Comparison of ENCODE assay signal across 19 cellular contexts in genomic region chr10:59898125-59898835, GRCh38. TPM values are rescaled to one million over a fixed set of nuclear protein-coding genes. Genes with fewer than 3 reads are reported as not detected.
A peak's percentile ranks its signal among the peaks of the same experiment; 100 is the strongest.
DNase-seq lines count a peak whose midpoint lies in the region; ATAC-seq, FAIRE-seq and TF ChIP-seq lines count a peak whose summit lies in the region.
"Had no signal": no experiment of that assay in that cellular context is flagged by ENCODE, and none has a peak within 500 bp of the region (broad histone marks: within the 10 kb centered on the region; RNA-seq: fewer than 3 reads in every experiment).

No MANE protein-coding gene starts in this region.

- H4K20me1 ChIP-seq in IMR-90 (ENCODE audit: insufficient read depth, low read length) (peaks cover 62% of the 10 kb centered on the region), K562 (replicated peaks; ENCODE audit: control insufficient read depth, insufficient read depth, low read length) (no peaks in the 10 kb centered on the region; the same call in 1 of the 2 replicates)

- no peak overlapping the region for H2AK9ac ChIP-seq in IMR-90 (replicated peaks; ENCODE audit: low read depth, low read length, poor library complexity)

- no peak overlapping the region for H3K4me3 ChIP-seq in IMR-90 (ENCODE audit: insufficient read depth, low read depth, low read length)
- no peak overlapping the region for H3K4me3 ChIP-seq in K562
- H3K4me3 ChIP-seq in mesendoderm (ENCODE audit: low read length) = no peak overlapping the region
- H3K4me3 ChIP-seq: adrenal gland, BLaER1, coronary artery, PC-9, stomach had no signal

- H3K79me1 ChIP-seq in IMR-90 (ENCODE audit: low read depth in 1 of 2, low read length in 2 of 2) (peaks cover 23 to 81% of the 10 kb centered on the region in 2 experiments), mesendoderm (ENCODE audit: low read length) (peaks cover 31% of the 10 kb centered on the region)

- H3K18ac ChIP-seq in IMR-90 (ENCODE audit: low read depth, low read length) (no peak overlapping the region), mesendoderm (ENCODE audit: low read length) (no peak overlapping the region)

- peaks cover 79% of the 10 kb centered on the region for H3K4me1 Mint-ChIP-seq in stimulated activated memory B cell treated with anti-CD40 and anti-IgM and Interleukin-4, amounts not matched to agents 10 μg/mL and 1 μg/mL and 100 μg/mL, for 72 hours

- H3K79me2 ChIP-seq in K562 (ENCODE audit: control insufficient read depth, insufficient read depth, low read length) (peaks cover 98% of the 10 kb centered on the region), mesendoderm (ENCODE audit: control insufficient read depth, insufficient read depth, low read length) (peaks cover 75% of the 10 kb centered on the region)

- H3K4me1 ChIP-seq in IMR-90 (ENCODE audit: control insufficient read depth, insufficient read depth, low read length) = peaks cover 14% of the 10 kb centered on the region
- peaks cover 5 to 40% of the 10 kb centered on the region in 2 experiments for H3K4me1 ChIP-seq in K562 (replicated peaks in 1 of 2; ENCODE audit: control insufficient read depth in 2 of 2, insufficient read depth in 2 of 2, low read length in 2 of 2)
- peaks cover 13% of the 10 kb centered on the region for H3K4me1 ChIP-seq in mesendoderm (ENCODE audit: control insufficient read depth, low read depth, low read length)

- H3K23ac ChIP-seq in IMR-90 (ENCODE audit: low read depth, low read length) (no peak overlapping the region; the same call in 1 of the 2 replicates), mesendoderm (ENCODE audit: low read length) (no peak overlapping the region)

- WGBS in IMR-90 (ENCODE audit: extremely low coverage in 2 of 2, insufficient read length in 1 of 2), 2 experiments = no CpG with 5 or more reads among the region's 6 CpGs
- 96% methylated on average over 6 of the region's 6 CpGs for WGBS in K562 (ENCODE audit: insufficient coverage, low coverage, missing lambda C conversion rate)
- no CpG with 5 or more reads among the region's 6 CpGs for WGBS in mesendoderm (ENCODE audit: extremely low coverage, insufficient coverage, low lambda C conversion rate)

- H2BK15ac ChIP-seq in IMR-90 (ENCODE audit: low read depth, low read length) (no peak overlapping the region), mesendoderm (replicated peaks; ENCODE audit: low read depth) (no peak overlapping the region)

- H3K9me3 ChIP-seq in IMR-90 (ENCODE audit: control insufficient read depth, insufficient read depth, low read length) (no peaks in the 10 kb centered on the region), K562 (replicated peaks; ENCODE audit: control insufficient read depth, insufficient read depth, low read depth, low read length) (no peaks in the 10 kb centered on the region)
- H3K9me3 ChIP-seq: adrenal gland, BLaER1, stomach had no signal

- H3K9me1 ChIP-seq in IMR-90 (ENCODE audit: insufficient read depth, low read length) (peaks cover 23% of the 10 kb centered on the region), K562 (ENCODE audit: control insufficient read depth, insufficient read depth, low read length) (no peaks in the 10 kb centered on the region)

- POLR2A ChIA-PET in IMR-90 (lab: Charles Lee; ENCODE audit: unreplicated experiment) = no interaction called here
- POLR2A ChIA-PET in K562 (lab: Yijun Ruan, JAX) = interaction anchor here (0.6 to 1.7 kb wide), 3 partner anchors 8 to 252 kb away, joined by 3 to 4 read pairs (median 3); partner anchors contain the start of gene CCDC6

- no peak for ATAC-seq in IMR-90 (ENCODE audit: low read depth)
- ATAC-seq in K562 = no peak
- ATAC-seq in left colon = peak; percentile 20
- ATAC-seq in stimulated activated memory B cell treated with anti-CD40 and anti-IgM and Interleukin-4, amounts not matched to agents 10 μg/mL and 1 μg/mL and 100 μg/mL, for 72 hours = no peak
- no peak for ATAC-seq in GM19452 (IDR thresholded peaks at IDR 0.05; ENCODE audit: unreplicated experiment)
- ATAC-seq: activated CD8-positive, alpha-beta T cell treated with anti-CD3 and anti-CD28 coated beads, Interleukin-2, amount 10 ng/mL, durations not matched to agents 7 days and 5 days; SK-N-SH treated with all-trans-retinoic acid at 6 μM for 48 hours had no signal

- CTCF ChIA-PET in IMR-90 (lab: Yijun Ruan, JAX) = interaction anchor here (0.6 kb wide), 1 partner anchor 333 kb away, joined by 3 read pairs; no protein-coding TSS in a partner anchor
- CTCF ChIA-PET in K562 (lab: Yijun Ruan, JAX; ENCODE audit: low intra/inter-chr PET ratio) = no interaction called here

- H3K56ac ChIP-seq in IMR-90 (ENCODE audit: extremely low read depth, insufficient read depth, low read length) (no peak overlapping the region), mesendoderm (ENCODE audit: low read length) (no peak overlapping the region)

- peaks cover 31% of the 10 kb centered on the region for H3K36me3 Mint-ChIP-seq in stimulated activated memory B cell treated with anti-CD40 and anti-IgM and Interleukin-4, amounts not matched to agents 10 μg/mL and 1 μg/mL and 100 μg/mL, for 72 hours
- H3K36me3 Mint-ChIP-seq: immature natural killer cell had no signal

- no peak for TF ChIP-seq EP300 in K562 (IDR thresholded peaks at IDR 0.05; ENCODE audit: low read length)

- no peaks in the 10 kb centered on the region; the same call in none of the 2 replicates for H3K36me3 ChIP-seq in IMR-90 (ENCODE audit: control insufficient read depth, insufficient read depth, low read length)
- H3K36me3 ChIP-seq in K562 (ENCODE audit: control insufficient read depth, insufficient read depth, low read length) = peaks cover 24% of the 10 kb centered on the region
- H3K36me3 ChIP-seq in mesendoderm (ENCODE audit: control insufficient read depth, insufficient read depth, low read length) = no peaks in the 10 kb centered on the region
- H3K36me3 ChIP-seq: adrenal gland, stomach had no signal

- H4K8ac ChIP-seq in IMR-90 (ENCODE audit: low read depth in 2 of 2, low read length in 2 of 2) (no peak overlapping the region), mesendoderm (ENCODE audit: low read depth, low read length) (no peak overlapping the region)

- BruUV-seq in IMR-90 (replicated peaks; lab: Mats Ljungman, UMichigan) = no TSS peak
- no TSS peak for BruUV-seq in K562 (replicated peaks; lab: Mats Ljungman, UMichigan)

- no peak overlapping the region for H3K27ac ChIP-seq in IMR-90 (ENCODE audit: insufficient read depth, low read length)
- no peak overlapping the region for H3K27ac ChIP-seq in K562 (ENCODE audit: extremely low read depth, low read depth, low read length)
- no peak overlapping the region for H3K27ac ChIP-seq in mesendoderm (ENCODE audit: low read depth, low read length)
- H3K27ac ChIP-seq: BLaER1, epithelial cell of prostate, PC-9 had no signal

- peak overlapping the region; percentile 40; the same call in 1 of the 2 replicates for H3K4me2 ChIP-seq in IMR-90 (ENCODE audit: low read depth, low read length)
- H3K4me2 ChIP-seq in K562 (ENCODE audit: insufficient read depth, low read length) = no peak overlapping the region
- H3K4me2 ChIP-seq in mesendoderm (ENCODE audit: low read length) = no peak overlapping the region
- H3K4me2 ChIP-seq: BLaER1, PC-9 had no signal

- H2BK20ac ChIP-seq in IMR-90 (ENCODE audit: low read depth, low read length) = no peak overlapping the region

- DNase-seq in IMR-90 = no peak
- no peak for DNase-seq in K562 (ENCODE audit: extremely low read depth in 1 of 4, low spot score in 3 of 4)
- no peak for DNase-seq in left colon
- no peak for DNase-seq in mesendoderm
- DNase-seq in NCI-H2107 (lab: John Stamatoyannopoulos, UW) = no peak
- DNase-seq: activated CD8-positive, alpha-beta T cell treated with anti-CD3 and anti-CD28 coated beads, Interleukin-2, amount 10 ng/mL, durations not matched to agents 7 days and 5 days; adrenal gland; DMS53; immature natural killer cell; NCI-H1092; NCI-H446; PC-9; stomach had no signal

- dilution Hi-C loops in IMR-90 (cut with HindIII; ENCODE audit: low sequenced_read_pairs, unreplicated experiment) = no loop called here

- H3K4me3 Mint-ChIP-seq in stimulated activated memory B cell treated with anti-CD40 and anti-IgM and Interleukin-4, amounts not matched to agents 10 μg/mL and 1 μg/mL and 100 μg/mL, for 72 hours = no peak overlapping the region
- H3K4me3 Mint-ChIP-seq: activated CD8-positive, alpha-beta T cell treated with anti-CD3 and anti-CD28 coated beads, Interleukin-2, amount 10 ng/mL, durations not matched to agents 7 days and 5 days; immature natural killer cell had no signal

- intact Hi-C loops in IMR-90 (cut with micrococcal nuclease) (no loop called here), K562 (cut with micrococcal nuclease) (no loop called here), left colon (cut with DNase I, micrococcal nuclease) (no loop called here)

- H3K27me3 ChIP-seq in IMR-90 (ENCODE audit: control insufficient read depth, insufficient read depth, low read length) (no peaks in the 10 kb centered on the region), K562 (ENCODE audit: control insufficient read depth in 2 of 2, insufficient read depth in 2 of 2, low read length in 2 of 2) (no peaks in the 10 kb centered on the region), mesendoderm (ENCODE audit: insufficient read depth, low read length, poor library complexity) (no peaks in the 10 kb centered on the region)
- H3K27me3 ChIP-seq: adrenal gland, BLaER1, stomach had no signal

- peak overlapping the region; percentile 42 for H3K27ac Mint-ChIP-seq in stimulated activated memory B cell treated with anti-CD40 and anti-IgM and Interleukin-4, amounts not matched to agents 10 μg/mL and 1 μg/mL and 100 μg/mL, for 72 hours
- H3K27ac Mint-ChIP-seq: activated CD8-positive, alpha-beta T cell treated with anti-CD3 and anti-CD28 coated beads, Interleukin-2, amount 10 ng/mL, durations not matched to agents 7 days and 5 days had no signal

- H3K4ac ChIP-seq in IMR-90 (ENCODE audit: low read depth, low read length) (no peak overlapping the region), mesendoderm (ENCODE audit: low read depth, low read length) (no peak overlapping the region)

- H3K9me3 Mint-ChIP-seq in stimulated activated memory B cell treated with anti-CD40 and anti-IgM and Interleukin-4, amounts not matched to agents 10 μg/mL and 1 μg/mL and 100 μg/mL, for 72 hours = no peaks in the 10 kb centered on the region
- H3K9me3 Mint-ChIP-seq: immature natural killer cell had no signal

- no peak for TF ChIP-seq RAD21 in IMR-90 (IDR thresholded peaks at IDR 0.05; ENCODE audit: low read length)
- no peak for TF ChIP-seq RAD21 in K562 (CRISPR knock-in tag; conservative IDR thresholded peaks at IDR 0.05 in 1 of 2, IDR thresholded peaks at IDR 0.05 in 1 of 2)

- no peak overlapping the region for H2AFZ ChIP-seq in IMR-90 (replicated peaks; ENCODE audit: low read length, poor library complexity)
- no peak overlapping the region for H2AFZ ChIP-seq in K562 (ENCODE audit: low read depth, low read length)
- H2AFZ ChIP-seq: PC-9 had no signal

- no peak overlapping the region for H4K91ac ChIP-seq in IMR-90 (ENCODE audit: insufficient read depth, low read depth, low read length)

- no peak overlapping the region for H3K9ac ChIP-seq in IMR-90 (ENCODE audit: low read depth, low read length)
- H3K9ac ChIP-seq in K562 (ENCODE audit: insufficient read depth in 1 of 2, low read depth in 2 of 2, low read length in 2 of 2) = no peak overlapping the region
- no peak overlapping the region for H3K9ac ChIP-seq in mesendoderm (ENCODE audit: low read length)
- H3K9ac ChIP-seq: BLaER1 had no signal

- H2BK120ac ChIP-seq in IMR-90 (ENCODE audit: low read depth, low read length) (no peak overlapping the region), mesendoderm (ENCODE audit: low read depth, low read length) (no peak overlapping the region)

- no peak overlapping the region for H4K5ac ChIP-seq in IMR-90 (ENCODE audit: low read depth, low read length)
- no peak overlapping the region for H4K5ac ChIP-seq in mesendoderm (ENCODE audit: low read length)

- no peak for TF ChIP-seq CTCF in IMR-90 (conservative IDR thresholded peaks at IDR 0.05; ENCODE audit: low read depth, low read length)
- no peak for TF ChIP-seq CTCF in K562 (IDR thresholded peaks at IDR 0.05 in 2 of 3, conservative IDR thresholded peaks at IDR 0.05 in 1 of 3; ENCODE audit: insufficient read depth in 2 of 3, low read depth in 1 of 3, low read length in 3 of 3)

- TF ChIP-seq POLR2A in IMR-90 (IDR thresholded peaks at IDR 0.05; ENCODE audit: low read depth, low read length) = no peak
- TF ChIP-seq POLR2A in K562 (conservative IDR thresholded peaks at IDR 0.05) = no peak

- no peaks in the 10 kb centered on the region for H3K27me3 Mint-ChIP-seq in stimulated activated memory B cell treated with anti-CD40 and anti-IgM and Interleukin-4, amounts not matched to agents 10 μg/mL and 1 μg/mL and 100 μg/mL, for 72 hours

- H2AK5ac ChIP-seq in IMR-90 (ENCODE audit: low read depth, low read length) (no peak overlapping the region), mesendoderm (ENCODE audit: low read length) (no peak overlapping the region)

- in situ Hi-C loops in IMR-90 (cut with MboI; ENCODE audit: low sequenced_read_pairs) = loop anchor here (25.0 kb wide), 1 partner anchor 514 kb away; no protein-coding TSS in a partner anchor
- in situ Hi-C loops in K562 (cut with MboI) = no loop called here

- FAIRE-seq in K562 (lab: Jason Lieb, UNC) = no peak

- H2BK5ac ChIP-seq in IMR-90 (ENCODE audit: low read depth, low read length, poor library complexity, severe bottlenecking) = no peak overlapping the region
- H2BK5ac ChIP-seq in mesendoderm (ENCODE audit: low read length) = no peak overlapping the region

- no peak overlapping the region for H3K14ac ChIP-seq in IMR-90 (replicated peaks; ENCODE audit: low read depth, low read length)

RNA-seq across cellular contexts. Expression of gene CCDC6, which starts 8.1 kb away (rescaled TPM):
- total RNA-seq in IMR-90 (2012; rRNA removed) (30.8 and 44.2 TPM in 2 replicates), K562 (2014; rRNA removed) (13.4 and 15.9 TPM in 2 replicates), K562 (2014; rRNA removed; fragmentation: Illumina TruSeq; extraction: Trizol) (22.6 and 24.1 TPM in 2 replicates), K562 (2015; rRNA removed; fragmentation: Illumina TruSeq; extraction: Trizol) (20.6 and 20.9 TPM in 2 replicates), K562 (2021) (41.0 and 42.4 TPM in 2 replicates), left colon (10 to 100 TPM; 54.9 to 60.7 TPM)
- polyA plus RNA-seq in IMR-90 (2012; rRNA removed) (18.1 and 21.8 TPM in 2 replicates), K562 (2011; rRNA removed) (21.9 and 23.4 TPM in 2 replicates), K562 (2014; fragmentation: Illumina TruSeq; extraction: Trizol) (22.7 and 27.8 TPM in 2 replicates), K562 (2014; fragmentation: Nextera tagmentation; extraction: Ambion mirVana) (10 to 100 TPM; 10.4 to 12.7 TPM), K562 (2014; rRNA removed) (16.0 and 18.4 TPM in 2 replicates)
- polyA plus RNA-seq in IMR-90 (2012; cell fraction: cytosol; rRNA removed) = 6.1 and 9.9 TPM in 2 replicates
- 6.3 and 15.2 TPM in 2 replicates for polyA plus RNA-seq in IMR-90 (2012; cell fraction: nucleus; rRNA removed; ENCODE audit: low replicate concordance)
- total RNA-seq in K562 (2011; cell fraction: chromatin; rRNA removed; ENCODE audit: low replicate concordance) = 10.1 and 39.9 TPM in 2 replicates
- 6.3 and 11.8 TPM in 2 replicates for total RNA-seq in K562 (2011; cell fraction: nucleolus; rRNA removed)
- 20.5 and 31.5 TPM in 2 replicates for total RNA-seq in K562 (2011; cell fraction: nucleoplasm; rRNA removed)
- 17.6 and 19.3 TPM in 2 replicates for polyA plus RNA-seq in K562 (2011; cell fraction: cytosol; rRNA removed)
- 11.8 and 16.6 TPM in 2 replicates for polyA plus RNA-seq in K562 (2011; cell fraction: nucleus; rRNA removed)
- polyA plus RNA-seq in K562 (2012) = 14.5 and 19.0 TPM in 2 replicates
- polyA minus RNA-seq in K562 (2011; rRNA and poly(A)+ RNA removed) = 54.4 and 56.6 TPM in 2 replicates
- polyA minus RNA-seq in K562 (2011; cell fraction: cytosol; rRNA and poly(A)+ RNA removed) = 24.9 and 32.8 TPM in 2 replicates
- polyA minus RNA-seq in K562 (2011; cell fraction: nucleus; rRNA and poly(A)+ RNA removed) = 14.0 and 25.5 TPM in 2 replicates
- polyA plus RNA-seq in mesendoderm (2013, experiment 1 of 2) = 35.7 TPM
- polyA plus RNA-seq in mesendoderm (2013, experiment 2 of 2) = 35.7 TPM
